In the genomic region with DNA sequence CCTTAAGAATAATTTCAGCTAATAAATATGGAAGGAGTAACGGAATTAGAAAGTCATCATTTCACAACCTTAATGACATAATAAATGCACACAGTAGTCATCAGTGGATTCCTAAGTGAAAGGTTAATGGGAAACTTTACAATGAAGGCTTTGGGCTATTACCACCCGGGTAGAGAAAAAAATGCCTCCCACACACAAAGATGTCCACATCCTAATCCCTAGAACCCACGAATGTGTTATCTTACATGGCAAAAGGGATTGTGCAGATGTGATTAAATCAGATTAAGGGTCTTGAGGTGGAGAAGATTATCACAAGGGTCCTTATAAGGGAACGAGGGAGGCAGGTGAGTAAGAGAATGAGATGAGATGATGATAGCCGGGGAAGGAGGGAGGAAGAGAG, we compare ENCODE assay signal across 17 cellular contexts. TPM values are rescaled to one million over a fixed set of nuclear protein-coding genes. Genes with fewer than 3 reads are reported as not detected.
DNase-seq lines count a peak whose midpoint lies in the region; ATAC-seq and TF ChIP-seq lines count a peak whose summit lies in the region.
"Had no signal": no experiment of that assay in that cellular context is flagged by ENCODE, and none has a peak within 500 bp of the region (broad histone marks: within the 10 kb centered on the region; RNA-seq: fewer than 3 reads in every experiment).

No MANE protein-coding gene starts in this region.

- H2AFZ ChIP-seq in trophoblast cell (ENCODE audit: insufficient read depth, low read length, poor library complexity), result no peak overlapping the region

- peaks cover 5% of the 10 kb centered on the region for H3K79me2 ChIP-seq in trophoblast cell (ENCODE audit: control insufficient read depth, insufficient read depth, low read length, poor library complexity)

- no peak for ATAC-seq in CD4-positive, alpha-beta T cell (ENCODE audit: poor library complexity)
- ATAC-seq in central memory CD8-positive, alpha-beta T cell (replicated peaks; ENCODE audit: extremely low read depth, poor library complexity, severe bottlenecking), result no peak
- ATAC-seq in GM19452 (IDR thresholded peaks at IDR 0.05; ENCODE audit: unreplicated experiment), result no peak
- ATAC-seq: HCT116 had no signal

- no peaks in the 10 kb centered on the region for H3K4me1 ChIP-seq in trophoblast cell (ENCODE audit: control insufficient read depth in 1 of 2, insufficient read depth in 2 of 2, low read length in 2 of 2)

- H3K9me3 Mint-ChIP-seq in CD4-positive, alpha-beta T cell, result no peaks in the 10 kb centered on the region
- H3K9me3 Mint-ChIP-seq in central memory CD8-positive, alpha-beta T cell, result no peaks in the 10 kb centered on the region

- H3K4ac ChIP-seq in trophoblast cell (ENCODE audit: low read depth, low read length), result peak overlapping the region; percentile 52

- intact Hi-C loops in CD4-positive, alpha-beta T cell (cut with DNase I, micrococcal nuclease), result no loop called here

- peaks cover 93% of the 10 kb centered on the region for H3K4me1 Mint-ChIP-seq in CD4-positive, alpha-beta T cell (ENCODE audit: low read depth)
- peaks cover 88% of the 10 kb centered on the region for H3K4me1 Mint-ChIP-seq in central memory CD8-positive, alpha-beta T cell

- no peak overlapping the region for H3K4me3 ChIP-seq in trophoblast cell (ENCODE audit: low read depth, low read length)
- H3K4me3 ChIP-seq: BLaER1, prostate gland had no signal

- no peak overlapping the region for H3K18ac ChIP-seq in trophoblast cell (ENCODE audit: low read length)

- no peak overlapping the region for H2BK5ac ChIP-seq in trophoblast cell (ENCODE audit: low read depth, low read length, poor library complexity)

- peaks cover 0 to 3% of the 10 kb centered on the region in 2 experiments for H3K36me3 ChIP-seq in trophoblast cell (ENCODE audit: control insufficient read depth in 1 of 2, insufficient read depth in 2 of 2, low read length in 2 of 2)
- H3K36me3 ChIP-seq: prostate gland had no signal

- no peaks in the 10 kb centered on the region for H3K9me3 ChIP-seq in CD4-positive, alpha-beta T cell (ENCODE audit: control insufficient read depth, low read length)
- H3K9me3 ChIP-seq in trophoblast cell (ENCODE audit: insufficient read depth, low read depth, low read length), result no peaks in the 10 kb centered on the region
- H3K9me3 ChIP-seq: BLaER1, prostate gland had no signal

- CTCF ChIA-PET in CD4-positive, alpha-beta T cell (lab: Charles Lee), result no interaction called here

- no peak overlapping the region for H4K91ac ChIP-seq in trophoblast cell (ENCODE audit: low read depth, low read length)

- WGBS in trophoblast cell (ENCODE audit: extremely low coverage, insufficient coverage, insufficient read length), result no CpG with 5 or more reads among the region's 5 CpGs

- H3K27me3 Mint-ChIP-seq in CD4-positive, alpha-beta T cell, result no peaks in the 10 kb centered on the region
- H3K27me3 Mint-ChIP-seq in central memory CD8-positive, alpha-beta T cell, result no peaks in the 10 kb centered on the region

- H3K23ac ChIP-seq in trophoblast cell (ENCODE audit: low read length), result no peak overlapping the region

- no peak overlapping the region for H3K4me3 Mint-ChIP-seq in CD4-positive, alpha-beta T cell
- no peak overlapping the region for H3K4me3 Mint-ChIP-seq in central memory CD8-positive, alpha-beta T cell

- H2BK12ac ChIP-seq in trophoblast cell (ENCODE audit: low read length), result no peak overlapping the region

- no peak overlapping the region for H3K9ac ChIP-seq in trophoblast cell (ENCODE audit: low read length)
- H3K9ac ChIP-seq: BLaER1 had no signal

- no peak overlapping the region for H2BK120ac ChIP-seq in trophoblast cell (ENCODE audit: insufficient read depth, low read length, poor library complexity)

- H3K36me3 Mint-ChIP-seq in CD4-positive, alpha-beta T cell (ENCODE audit: low read depth), result peaks cover 20% of the 10 kb centered on the region
- H3K36me3 Mint-ChIP-seq in central memory CD8-positive, alpha-beta T cell (ENCODE audit: insufficient read depth), result peaks cover 9% of the 10 kb centered on the region

- H3K79me1 ChIP-seq in trophoblast cell (ENCODE audit: low read length), result no peaks in the 10 kb centered on the region

- H3K27ac ChIP-seq in CD4-positive, alpha-beta T cell (ENCODE audit: low read depth, low read length), result no peak overlapping the region
- H3K27ac ChIP-seq in trophoblast cell (ENCODE audit: low read depth, low read length), result no peak overlapping the region
- H3K27ac ChIP-seq: BLaER1, prostate gland had no signal

- no peak for DNase-seq in CD4-positive, alpha-beta T cell
- peak; percentile 8 for DNase-seq in NCI-H226
- no peak for DNase-seq in central memory CD8-positive, alpha-beta T cell (ENCODE audit: low spot score in 2 of 2)
- DNase-seq in trophoblast cell, result no peak
- no peak for DNase-seq in SKM-1 (lab: John Stamatoyannopoulos, UW; ENCODE audit: unreplicated experiment)
- no peak for DNase-seq in NCI-H1105 treated with DMSO at 0.1 percent for 48 hours (lab: John Stamatoyannopoulos, UW)
- DNase-seq in GM19238 (ENCODE audit: insufficient read length, low spot score), result no peak
- DNase-seq: activated CD4-positive, alpha-beta T cell treated with anti-CD3 and anti-CD28 coated beads for 1 hour; amniotic stem cell; cortex of kidney; kidney; NCI-H2107; NCI-H526 had no signal

- peak overlapping the region; percentile 28 for H3K27ac Mint-ChIP-seq in CD4-positive, alpha-beta T cell
- peak overlapping the region; percentile 5 for H3K27ac Mint-ChIP-seq in central memory CD8-positive, alpha-beta T cell (ENCODE audit: low read depth)

- no peak overlapping the region for H3K14ac ChIP-seq in trophoblast cell (ENCODE audit: low read length)

- no peak overlapping the region for H2AK5ac ChIP-seq in trophoblast cell (ENCODE audit: low read length)

- no peak overlapping the region for H4K12ac ChIP-seq in trophoblast cell (ENCODE audit: low read depth, low read length)

- H3K27me3 ChIP-seq in CD4-positive, alpha-beta T cell (ENCODE audit: control insufficient read depth, insufficient read depth, low read length), result no peaks in the 10 kb centered on the region
- H3K27me3 ChIP-seq in trophoblast cell (ENCODE audit: insufficient read depth, low read length), result no peaks in the 10 kb centered on the region
- H3K27me3 ChIP-seq: BLaER1 had no signal

- no peak for TF ChIP-seq CTCF in CD4-positive, alpha-beta T cell (IDR thresholded peaks at IDR 0.05)

- no peak overlapping the region for H3K4me2 ChIP-seq in trophoblast cell (ENCODE audit: low read length)
- H3K4me2 ChIP-seq: BLaER1 had no signal

- POLR2A ChIA-PET in CD4-positive, alpha-beta T cell (lab: Charles Lee), result no interaction called here

- no peak overlapping the region for H4K8ac ChIP-seq in trophoblast cell (ENCODE audit: low read depth, low read length)

RNA-seq across cellular contexts. Expression of gene TMED10, which starts 5.6 kb away (rescaled TPM):
- 100 to 1,000 TPM; 153 to 156 TPM for total RNA-seq in CD4-positive, alpha-beta T cell
- polyA plus RNA-seq in trophoblast cell (2013), result 331 and 337 TPM in 2 replicates

RNA-seq across cellular contexts. Expression of gene NEK9, which starts 43.9 kb away (rescaled TPM):
- 10 to 100 TPM; 53.5 to 54.1 TPM for total RNA-seq in CD4-positive, alpha-beta T cell
- polyA plus RNA-seq in trophoblast cell (2013), result 16.5 and 17.4 TPM in 2 replicates
